In genomic region chr21:41639766-41640165, GRCh38 we compare ENCODE assay signal across 22 cellular contexts.
"Had no signal": no experiment of that assay in that cellular context is flagged by ENCODE, and none has a peak within 500 bp of the region (broad histone marks: within the 10 kb centered on the region; RNA-seq: fewer than 3 reads in every experiment).

No MANE protein-coding gene starts in this region.

- H3K27ac Mint-ChIP-seq: activated CD8-positive, alpha-beta T cell treated with anti-CD3 and anti-CD28 coated beads, Interleukin-2, amount 10 ng/mL, durations not matched to agents 7 days and 5 days; activated naive CD4-positive, alpha-beta T cell treated with anti-CD3 and anti-CD28 coated beads, Interleukin-2, amount 50 U/mL, for 24 hours; IgD-negative memory B cell; T-helper 1 cell treated with Interleukin-12 subunit alpha and Interleukin-12 subunit beta and Interleukin-4 antibody, amounts not matched to agents 30 μg/mL and 1 μg/mL, for 36 hours had no signal

- H3K27me3 ChIP-seq: SJSA1 had no signal

- H3K9me3 ChIP-seq: SJSA1 had no signal

- H3K36me3 ChIP-seq: SJSA1 had no signal

- H3K4me3 Mint-ChIP-seq: activated CD8-positive, alpha-beta T cell treated with anti-CD3 and anti-CD28 coated beads, Interleukin-2, amount 10 ng/mL, durations not matched to agents 7 days and 5 days; activated naive CD4-positive, alpha-beta T cell treated with anti-CD3 and anti-CD28 coated beads, Interleukin-2, amount 50 U/mL, for 24 hours; IgD-negative memory B cell; T-helper 1 cell treated with Interleukin-12 subunit alpha and Interleukin-12 subunit beta and Interleukin-4 antibody, amounts not matched to agents 30 μg/mL and 1 μg/mL, for 36 hours had no signal

- H3K9me3 Mint-ChIP-seq: activated naive CD4-positive, alpha-beta T cell treated with anti-CD3 and anti-CD28 coated beads, Interleukin-2, amount 50 U/mL, for 24 hours; T-helper 1 cell treated with Interleukin-12 subunit alpha and Interleukin-12 subunit beta and Interleukin-4 antibody, amounts not matched to agents 30 μg/mL and 1 μg/mL, for 36 hours had no signal

- ATAC-seq: activated CD4-positive, CD25-positive, alpha-beta regulatory T cell treated with anti-CD3 and anti-CD28 coated beads, Interleukin-2, amount 50 U/mL, for 24 hours; activated CD8-positive, alpha-beta T cell treated with anti-CD3 and anti-CD28 coated beads, Interleukin-2, amount 10 ng/mL, durations not matched to agents 7 days and 5 days had no signal

- H3K27ac ChIP-seq: SJSA1 had no signal

- H3K4me1 Mint-ChIP-seq: activated naive CD4-positive, alpha-beta T cell treated with anti-CD3 and anti-CD28 coated beads, Interleukin-2, amount 50 U/mL, for 24 hours; IgD-negative memory B cell had no signal

- H3K36me3 Mint-ChIP-seq: activated naive CD4-positive, alpha-beta T cell treated with anti-CD3 and anti-CD28 coated beads, Interleukin-2, amount 50 U/mL, for 24 hours; IgD-negative memory B cell had no signal

- DNase-seq: activated CD4-positive, alpha-beta T cell treated with anti-CD3 and anti-CD28 coated beads for 4 hours; activated CD4-positive, alpha-beta T cell treated with anti-CD3 and anti-CD28 coated beads, Interleukin-2, amount 50 U/mL, for 4 hours; activated CD8-positive, alpha-beta memory T cell treated with anti-CD3 and anti-CD28 coated beads, Interleukin-2, amount 50 U/mL, for 48 hours; activated CD8-positive, alpha-beta T cell treated with anti-CD3 and anti-CD28 coated beads, Interleukin-2, amount 10 ng/mL, durations not matched to agents 7 days and 5 days; activated T-cell treated with anti-CD3 and anti-CD28 coated beads, Interleukin-2, amount 50 U/mL, for 1 hour; aorta; KG1; NCI-H1092; NCI-H1417; NCI-H1930; NCI-H2107; NCI-H2171 treated with DMSO at 0.1 percent for 48 hours; NCI-H226; NCI-H510A; NCI-H526 treated with DMSO at 0.1 percent for 48 hours; RPMI8226; SHP77 had no signal

- H3K4me3 ChIP-seq: SJSA1 had no signal
